In the genomic region with DNA sequence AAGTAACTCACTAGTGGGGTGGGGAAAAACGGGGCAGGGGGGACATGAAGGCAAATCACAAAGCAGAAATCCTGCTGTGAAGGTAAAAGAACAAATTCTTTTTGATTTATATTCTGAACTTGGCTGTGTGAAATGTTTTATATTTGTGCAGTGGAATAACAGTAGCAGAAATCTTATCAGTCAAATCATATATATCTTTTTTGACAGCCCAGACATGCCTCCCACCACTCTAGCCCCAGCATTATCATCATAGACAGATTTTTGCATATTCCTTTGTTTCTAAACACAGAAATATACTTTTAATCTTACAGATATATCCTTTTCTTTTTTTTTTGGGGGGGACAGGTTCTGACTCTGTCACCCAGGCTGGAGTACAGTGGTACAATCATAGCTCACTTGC, we compare ENCODE assay signal across 22 cellular contexts.
"Had no signal": no experiment of that assay in that cellular context is flagged by ENCODE, and none has a peak within 500 bp of the region (broad histone marks: within the 10 kb centered on the region; RNA-seq: fewer than 3 reads in every experiment).

No MANE protein-coding gene starts in this region.

- H3K27ac ChIP-seq: HL-60, RWPE1 had no signal

- ATAC-seq: Panc1, PC-3 had no signal

- H3K9me3 Mint-ChIP-seq: IgD-negative memory B cell had no signal

- H3K9me3 ChIP-seq: SK-N-SH had no signal

- H3K27me3 Mint-ChIP-seq: IgD-negative memory B cell had no signal

- H3K4me3 Mint-ChIP-seq: IgD-negative memory B cell had no signal

- DNase-seq: KBM-7; MM.1S; NCI-H1092 treated with DMSO at 0.1 percent for 48 hours; NCI-H1436; NCI-H187; NCI-H2029; NCI-H2081 treated with DMSO at 0.1 percent for 48 hours; NCI-H2171; NCI-H226; NCI-H446; NCI-H510A; NCI-H524 treated with DMSO at 0.1 percent for 48 hours; NCI-H69; NK-92 treated with Interleukin-12 subunit alpha and Interleukin-12 subunit beta, amount 100 ng/mL, for 24 hours; PC-3; SHP77; SK-N-SH; SW 1271 had no signal

- H3K4me1 Mint-ChIP-seq: IgD-negative memory B cell had no signal
